ENCODE assay signal across 8 cellular contexts in genomic region chr19:1605236-1606137, GRCh38. TPM values are rescaled to one million over a fixed set of nuclear protein-coding genes. Genes with fewer than 3 reads are reported as not detected.
A peak's percentile ranks its signal among the peaks of the same experiment; 100 is the strongest.
DNase-seq lines count a peak whose midpoint lies in the region; ATAC-seq and TF ChIP-seq lines count a peak whose summit lies in the region.

Gene UQCR11 (minus strand): TSS chr19:1605462. CDS start chr19:1605409, 53 bp downstream.

- no peaks in the 10 kb centered on the region for H3K9me3 ChIP-seq in right atrium auricular region
- no peaks in the 10 kb centered on the region for H3K9me3 ChIP-seq in uterus

- H3K36me3 ChIP-seq in right atrium auricular region (no peaks in the 10 kb centered on the region), uterus (no peaks in the 10 kb centered on the region)

- H3K27me3 ChIP-seq in right atrium auricular region (no peaks in the 10 kb centered on the region), uterus (no peaks in the 10 kb centered on the region)

- ATAC-seq in GM18498 (IDR thresholded peaks at IDR 0.05; ENCODE audit: unreplicated experiment) (peak; percentile 85), HG02943 (IDR thresholded peaks at IDR 0.05; ENCODE audit: low read depth, unreplicated experiment) (peak; percentile 80)

- TF ChIP-seq CTCF in right atrium auricular region (IDR thresholded peaks at IDR 0.05) (peak in 1 of 2 donors; percentile 71), uterus (IDR thresholded peaks at IDR 0.05) (peak; percentile 40 to 76 (median 61))

- H3K4me1 ChIP-seq in right atrium auricular region (peaks cover 3 to 33% of the 10 kb centered on the region in 2 donors), uterus (peaks cover 0 to 4% of the 10 kb centered on the region in 2 donors)

- H3K4me3 ChIP-seq in right atrium auricular region (peak within 1 kb of the TSS; percentile 87 to 100), uterus (peak within 1 kb of the TSS; percentile 94 to 97)

- intact Hi-C loops in T-helper 2 cell treated with Interferon-gamma antibody and Interleukin-4, amounts not matched to agents 100 ng/mL and 5 ng/mL, for 36 hours (cut with micrococcal nuclease): loop anchor here (1.0 to 2.0 kb wide), 3 partner anchors 13 to 207 kb away; partner anchors contain the start of genes ATP8B3, MBD3 and TCF3
- intact Hi-C loops in uterus (cut with DNase I; ENCODE audit: low total_unique reads): no loop called here

- H3K27ac ChIP-seq in right atrium auricular region: peak within 1 kb of the TSS; percentile 95
- H3K27ac ChIP-seq in uterus: peak within 1 kb of the TSS; percentile 86 to 95

- TF ChIP-seq POLR2A in uterus (IDR thresholded peaks at IDR 0.05): peak; percentile 46 to 52

- peak; percentile 92 for DNase-seq in NCI-H187 treated with DMSO at 0.1 percent for 48 hours (lab: John Stamatoyannopoulos, UW)
- DNase-seq in anterior cingulate cortex (lab: John Stamatoyannopoulos, UW): peak; percentile 69 to 98 (median 94)
- peak; percentile 97 for DNase-seq in right atrium auricular region (ENCODE audit: low spot score)
- DNase-seq in pulmonary artery endothelial cell (ENCODE audit: low read depth, low spot score): peak; percentile 82
- DNase-seq in uterus: peak; percentile 95 to 96

RNA-seq across cellular contexts. Expression of gene UQCR11, which starts in this region (rescaled TPM):
- total RNA-seq in T-helper 2 cell treated with Interferon-gamma antibody and Interleukin-4, amounts not matched to agents 100 ng/mL and 5 ng/mL, for 36 hours: 159 and 161 TPM in 2 replicates
- total RNA-seq in right atrium auricular region (100 to 1,000 TPM; 172 to 191 TPM), pulmonary artery endothelial cell (81.8 and 81.9 TPM in 2 replicates), uterus (100 to 1,000 TPM in 1 of 4 donors, 10 to 100 TPM in 3; 20.6 to 110 (median 30.8) TPM)

Comparison
In these comparisons a context has a peak if more than half of its experiments do, and no peak if none do; other contexts are left out.
1. Peak in every context shown above with its lines: DNase-seq, ATAC-seq, H3K4me3 ChIP-seq and H3K27ac ChIP-seq.